Comparison of ENCODE assay signal across 13 cellular contexts in genomic region chr4:116480486-116480990, GRCh38.
A peak's percentile ranks its signal among the peaks of the same experiment; 100 is the strongest.
DNase-seq lines count a peak whose midpoint lies in the region; TF ChIP-seq lines count a peak whose summit lies in the region.
"Had no signal": no experiment of that assay in that cellular context is flagged by ENCODE, and none has a peak within 500 bp of the region (broad histone marks: within the 10 kb centered on the region; RNA-seq: fewer than 3 reads in every experiment).

No MANE protein-coding gene starts in this region.

- no peak overlapping the region for H3K9ac ChIP-seq in MM.1S (ENCODE audit: low read length)

- no peaks in the 10 kb centered on the region for H3K9me2 ChIP-seq in MM.1S (replicated peaks; ENCODE audit: insufficient read depth, low read length)

- H3K4me1 ChIP-seq in HAP-1 (peaks cover 9% of the 10 kb centered on the region), MM.1S (ENCODE audit: low read length) (no peaks in the 10 kb centered on the region)

- DNase-seq in HAP-1 (ENCODE audit: low spot score in 2 of 2) (peak; percentile 74 to 82), NCI-H1417 treated with DMSO at 0.1 percent for 48 hours (lab: John Stamatoyannopoulos, UW) (peak; percentile 77), NCI-H446 treated with DMSO at 0.1 percent for 48 hours (lab: John Stamatoyannopoulos, UW) (peak; percentile 94), left kidney (ENCODE audit: low read depth, low spot score) (peak; percentile 5), MM.1S (no peak), dorsolateral prefrontal cortex (no peak), NCI-H1436 treated with DMSO at 0.1 percent for 48 hours (lab: John Stamatoyannopoulos, UW) (no peak)
- DNase-seq: ACHN; AML-193; CD4-positive, CD25-positive, alpha-beta regulatory T cell; H7; NCI-H774; SIG-M5 had no signal

- H3K27me3 ChIP-seq in HAP-1 (ENCODE audit: low read depth) (no peaks in the 10 kb centered on the region), MM.1S (replicated peaks; ENCODE audit: insufficient read depth, low read length) (no peaks in the 10 kb centered on the region), dorsolateral prefrontal cortex (peaks cover 0 to 7% (median 0%) of the 10 kb centered on the region in 45 donors)

- intact Hi-C loops in dorsolateral prefrontal cortex (cut with DNase I) = no loop called here

- H3K9me3 ChIP-seq in HAP-1 = no peaks in the 10 kb centered on the region
- H3K9me3 ChIP-seq in MM.1S (replicated peaks; ENCODE audit: insufficient read depth, low read length) = no peaks in the 10 kb centered on the region

- H3K4me2 ChIP-seq in MM.1S (ENCODE audit: low read depth, low read length) = no peak overlapping the region

- H3K79me2 ChIP-seq in MM.1S (ENCODE audit: low read length) = no peaks in the 10 kb centered on the region

- no peaks in the 10 kb centered on the region for H4K20me1 ChIP-seq in MM.1S (ENCODE audit: insufficient read depth, low read length)

- TF ChIP-seq CTCF in MM.1S (IDR thresholded peaks at IDR 0.05; ENCODE audit: low read length) (no peak), dorsolateral prefrontal cortex (IDR thresholded peaks at IDR 0.05 in 54 of 56, conservative IDR thresholded peaks at IDR 0.05 in 2 of 56; ENCODE audit: low read depth in 1 of 56, partially characterized antibody in 56 of 56) (no peak)

- H3K4me3 ChIP-seq in HAP-1 (no peak overlapping the region), MM.1S (ENCODE audit: low read length) (no peak overlapping the region), dorsolateral prefrontal cortex (no peak overlapping the region)

- no peaks in the 10 kb centered on the region for H3K36me3 ChIP-seq in HAP-1 (replicated peaks)
- H3K36me3 ChIP-seq in MM.1S (replicated peaks; ENCODE audit: insufficient read depth, low read length) = no peaks in the 10 kb centered on the region

- H3K27ac ChIP-seq in MM.1S (ENCODE audit: low read length) (no peak overlapping the region), dorsolateral prefrontal cortex (no peak overlapping the region)

- H2AFZ ChIP-seq in MM.1S (ENCODE audit: low read length) = no peak overlapping the region

- H3F3A ChIP-seq in MM.1S (ENCODE audit: insufficient read depth, low read length) = no peaks in the 10 kb centered on the region

- in situ Hi-C loops in HAP-1 (cut with MboI; ENCODE audit: low sequenced_read_pairs) = no loop called here

Comparison
In these comparisons a context has a peak if more than half of its experiments do, and no peak if none do; other contexts are left out.
1. DNase-seq: peak in HAP-1 (2 of 2), NCI-H1417 treated with DMSO at 0.1 percent for 48 hours (single experiment), NCI-H446 treated with DMSO at 0.1 percent for 48 hours (single experiment) and left kidney (single experiment); none in MM.1S (single experiment), dorsolateral prefrontal cortex (0 of 10) and NCI-H1436 treated with DMSO at 0.1 percent for 48 hours (single experiment).